Comparison of ENCODE assay signal across 8 cellular contexts in genomic region chrX:77788050-77788449, GRCh38. TPM values are rescaled to one million over a fixed set of nuclear protein-coding genes. Genes with fewer than 3 reads are reported as not detected.
A peak's percentile ranks its signal among the peaks of the same experiment; 100 is the strongest.
DNase-seq lines count a peak whose midpoint lies in the region; ATAC-seq and TF ChIP-seq lines count a peak whose summit lies in the region.
"Had no signal": no experiment of that assay in that cellular context is flagged by ENCODE, and none has a peak within 500 bp of the region (broad histone marks: within the 10 kb centered on the region; RNA-seq: fewer than 3 reads in every experiment).

No MANE protein-coding gene starts in this region.

- H3K4me1 ChIP-seq in spleen: peaks cover 0 to 44% (median 20%) of the 10 kb centered on the region in 6 donors

- H3K27ac ChIP-seq in spleen: peak overlapping the region in 7 of 8 donors; percentile 32 to 77 (median 67)

- H3K4me3 ChIP-seq in spleen: peak overlapping the region in 7 of 8 donors; percentile 18 to 66 (median 35)

- 14 to 52% (median 35%) methylated on average over 2 of the region's 2 CpGs for WGBS in spleen, 5 donors

- peaks cover 10% of the 10 kb centered on the region for H3K9me3 Mint-ChIP-seq in osteocyte (ENCODE audit: unreplicated experiment)

- peaks cover 2% of the 10 kb centered on the region for H3K36me3 Mint-ChIP-seq in osteocyte (ENCODE audit: unreplicated experiment)

- peak; percentile 70 for ATAC-seq in SK-N-SH treated with all-trans-retinoic acid at 6 μM for 48 hours
- no peak for ATAC-seq in GM18873 (IDR thresholded peaks at IDR 0.05; ENCODE audit: low FRiP score, unreplicated experiment)

- H3K36me3 ChIP-seq in spleen: no peaks in the 10 kb centered on the region

- intact Hi-C loops in spleen (cut with DNase I; ENCODE audit: low total_unique reads): no loop called here

- TF ChIP-seq POLR2A in spleen (IDR thresholded peaks at IDR 0.05): no peak

- no peak for TF ChIP-seq CTCF in spleen (IDR thresholded peaks at IDR 0.05 in 8 of 11, conservative IDR thresholded peaks at IDR 0.05 in 3 of 11)
- no peak for TF ChIP-seq CTCF in osteocyte (IDR thresholded peaks at IDR 0.05)

- no peaks in the 10 kb centered on the region for H3K9me3 ChIP-seq in spleen

- no peak overlapping the region for H3K4me3 Mint-ChIP-seq in osteocyte (ENCODE audit: unreplicated experiment)

- H3K27ac Mint-ChIP-seq in osteocyte (ENCODE audit: unreplicated experiment): no peak overlapping the region

- DNase-seq in H4 (ENCODE audit: low spot score) (peak; percentile 59), fibroblast of the conjunctiva (ENCODE audit: low read depth) (peak; percentile 18), spleen (no peak), osteocyte (ENCODE audit: extremely low spot score, unreplicated experiment) (no peak), activated gamma-delta T cell treated with Interleukin-2 at 50 U/mL for 16 hours (no peak)
- DNase-seq: activated effector memory CD4-positive, alpha-beta T cell treated with anti-CD3 and anti-CD28 coated beads, Interleukin-2, amount 50 U/mL, for 16 hours had no signal

- no peaks in the 10 kb centered on the region for H3K27me3 ChIP-seq in spleen (replicated peaks in 1 of 7)

- peaks cover 11% of the 10 kb centered on the region for H3K4me1 Mint-ChIP-seq in osteocyte (ENCODE audit: unreplicated experiment)

- H3K27me3 Mint-ChIP-seq in osteocyte (ENCODE audit: unreplicated experiment): no peaks in the 10 kb centered on the region

TF ChIP-seq in SK-N-SH treated with all-trans-retinoic acid at 6 μM for 48 hours, 23 proteins besides CTCF, POLR2A, EP300 and RAD21:
- TF ChIP-seq CSRNP3 (CRISPR knock-in tag; IDR thresholded peaks at IDR 0.05) (no peak), OSR1 (CRISPR knock-in tag; IDR thresholded peaks at IDR 0.05) (no peak), ISL1 (CRISPR knock-in tag; IDR thresholded peaks at IDR 0.05) (no peak)

RNA-seq across cellular contexts. Expression of gene ATRX, which starts 2.0 kb away (rescaled TPM):
- 42.5 and 85.2 TPM in 2 replicates for total RNA-seq in H4 (2014; rRNA removed; shearing (Covaris generic))
- total RNA-seq in spleen (100 to 1,000 TPM in 6 of 7 donors, 10 to 100 TPM in 1; 86.1 to 150 (median 130) TPM), osteocyte (102 and 103 TPM in 2 replicates)
- 10 to 100 TPM in 1 of 3 donors, 1 to 10 TPM in 2; 8.2 to 15.4 (median 9.5) TPM for polyA plus RNA-seq in spleen

Comparison
In these comparisons a context has a peak if more than half of its experiments do, and no peak if none do; other contexts are left out.
1. DNase-seq: peak in H4 (single experiment) and fibroblast of the conjunctiva (single experiment); none in spleen (single experiment), osteocyte (single experiment) and activated gamma-delta T cell treated with Interleukin-2 at 50 U/mL for 16 hours (single experiment).